Comparison of ENCODE assay signal across 8 cellular contexts in the genomic region with DNA sequence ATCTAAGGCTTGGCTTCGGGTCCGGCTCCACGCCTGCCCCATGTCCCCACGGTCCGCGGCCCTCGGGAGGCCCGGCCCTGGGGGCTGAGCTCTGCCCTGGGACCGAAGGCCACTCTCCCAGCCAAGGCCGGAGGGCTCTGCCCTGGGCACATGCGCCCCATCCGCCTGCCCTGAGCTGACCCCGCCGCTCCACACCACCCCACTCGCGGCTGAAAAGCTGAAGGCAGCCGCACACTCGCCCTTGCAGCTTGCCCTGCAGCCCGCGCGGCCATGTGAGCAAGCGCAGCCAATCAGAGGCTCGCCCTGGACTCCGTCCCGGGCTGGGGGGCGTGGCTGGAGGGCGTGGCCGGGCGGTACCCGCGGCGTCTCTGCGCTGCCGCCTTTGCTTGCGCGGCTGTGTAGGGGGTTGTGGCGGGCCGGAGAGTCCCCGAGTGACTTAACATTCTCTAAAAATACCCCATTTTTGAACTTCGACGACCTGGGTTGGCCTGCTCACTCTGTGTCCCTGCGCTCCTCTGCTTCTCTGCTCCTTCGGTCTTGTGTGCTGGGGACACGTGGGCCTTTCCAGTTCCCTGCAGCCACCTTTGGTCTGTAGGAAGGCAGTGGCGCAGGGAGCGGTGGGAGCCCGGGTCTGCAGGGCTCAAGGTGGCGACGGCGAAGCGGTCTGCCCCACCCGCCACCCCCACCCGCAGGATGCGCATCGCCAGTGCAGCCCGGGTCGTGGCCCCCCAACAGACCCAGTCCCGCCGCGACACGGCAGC. TPM values are rescaled to one million over a fixed set of nuclear protein-coding genes. Genes with fewer than 3 reads are reported as not detected.
A peak's percentile ranks its signal among the peaks of the same experiment; 100 is the strongest.
DNase-seq lines count a peak whose midpoint lies in the region; ATAC-seq and TF ChIP-seq lines count a peak whose summit lies in the region.

No MANE protein-coding gene starts in this region.

- ATAC-seq in GM21723 (IDR thresholded peaks at IDR 0.05; ENCODE audit: unreplicated experiment) = peak; percentile 92
- ATAC-seq in gastroesophageal sphincter = peak; percentile 95

- TF ChIP-seq CTCF in gastroesophageal sphincter (IDR thresholded peaks at IDR 0.05) (peak in 2 of 4 experiments; percentile 7 to 28), suprapubic skin (IDR thresholded peaks at IDR 0.05) (no peak)

- DNase-seq in ELF-1 (ENCODE audit: low read depth, low spot score) (peak; percentile 90), KG1 (lab: John Stamatoyannopoulos, UW) (peak; percentile 29), SHP77 (lab: John Stamatoyannopoulos, UW) (peak; percentile 87 to 96), activated gamma-delta T cell treated with Interleukin-2 at 50 U/mL for 16 hours (peak; percentile 95), nucleus accumbens (lab: John Stamatoyannopoulos, UW) (peak; percentile 47 to 96 (median 90)), suprapubic skin (ENCODE audit: low spot score in 2 of 2) (peak; percentile 95 to 97)

- H3K36me3 ChIP-seq in gastroesophageal sphincter (no peaks in the 10 kb centered on the region), suprapubic skin (no peaks in the 10 kb centered on the region)

- H3K4me3 ChIP-seq in gastroesophageal sphincter = peak overlapping the region; percentile 34 to 75
- H3K4me3 ChIP-seq in suprapubic skin = peak overlapping the region; percentile 70

- 5% methylated on average over 5 of the region's 61 CpGs; no CpG with 5 or more reads in 1 of the 2 donors for WGBS in gastroesophageal sphincter (ENCODE audit: low coverage in 1 of 2), 2 donors
- 3% methylated on average over 24 of the region's 61 CpGs for WGBS in suprapubic skin

- H3K27ac ChIP-seq in gastroesophageal sphincter (peak overlapping the region in 3 of 4 donors; percentile 31 to 82 (median 78)), suprapubic skin (no peak overlapping the region)

- TF ChIP-seq POLR2A in gastroesophageal sphincter (IDR thresholded peaks at IDR 0.05) (peak; percentile 23 to 53), suprapubic skin (IDR thresholded peaks at IDR 0.05) (no peak)

- TF ChIP-seq EP300 in gastroesophageal sphincter (IDR thresholded peaks at IDR 0.05) = no peak
- TF ChIP-seq EP300 in suprapubic skin (IDR thresholded peaks at IDR 0.05) = no peak

- H3K9me3 ChIP-seq in gastroesophageal sphincter (no peaks in the 10 kb centered on the region), suprapubic skin (no peaks in the 10 kb centered on the region)

- H3K27me3 ChIP-seq in gastroesophageal sphincter (no peaks in the 10 kb centered on the region), suprapubic skin (no peaks in the 10 kb centered on the region)

- H3K4me1 ChIP-seq in gastroesophageal sphincter = peaks cover 0 to 49% (median 8%) of the 10 kb centered on the region in 3 donors
- peaks cover 40% of the 10 kb centered on the region for H3K4me1 ChIP-seq in suprapubic skin

RNA-seq across cellular contexts. Expression of gene MAP2K3, which starts 8.8 kb away (rescaled TPM):
- total RNA-seq in gastroesophageal sphincter (10 to 100 TPM; 18.3 to 46.2 (median 35.2) TPM), suprapubic skin (10 to 100 TPM; 54.5 to 97.4 (median 72.9) TPM)

RNA-seq across cellular contexts. Expression of gene NATD1, which starts 22.5 kb away (rescaled TPM):
- total RNA-seq in gastroesophageal sphincter (10 to 100 TPM in 3 of 4 donors, 1 to 10 TPM in 1; 8.9 to 22.2 (median 15.4) TPM), suprapubic skin (10 to 100 TPM; 11.2 to 21.1 (median 14.6) TPM)

Comparison
In these comparisons a context has a peak if more than half of its experiments do, and no peak if none do; other contexts are left out.
1. DNase-seq: peak in every context shown above with its lines; median percentile 96 in suprapubic skin; 95 in activated gamma-delta T cell treated with Interleukin-2 at 50 U/mL for 16 hours; 92 in SHP77; 90 in ELF-1; 90 in nucleus accumbens; 29 in KG1.
2. POLR2A ChIP-seq: peak in gastroesophageal sphincter (2 of 2); none in suprapubic skin (0 of 2).